Comparison of ENCODE assay signal across 8 cellular contexts in genomic region chr3:194315088-194315964, GRCh38. TPM values are rescaled to one million over a fixed set of nuclear protein-coding genes. Genes with fewer than 3 reads are reported as not detected.
A peak's percentile ranks its signal among the peaks of the same experiment; 100 is the strongest.
DNase-seq lines count a peak whose midpoint lies in the region; ATAC-seq and TF ChIP-seq lines count a peak whose summit lies in the region.

No MANE protein-coding gene starts in this region.

- TF ChIP-seq CTCF in AG09309 (IDR thresholded peaks at IDR 0.05; ENCODE audit: control insufficient read depth, insufficient read depth, low read depth, low read length, missing control alignments): peak; percentile 87

- DNase-seq in AG09309 (ENCODE audit: low read depth) (no peak), NCI-H2196 (lab: John Stamatoyannopoulos, UW; ENCODE audit: unreplicated experiment) (peak; percentile 100), cerebellum (ENCODE audit: low spot score) (peak; percentile 82), kidney tubule cell (ENCODE audit: low spot score) (peak; percentile 87)
- peak; percentile 90 for DNase-seq in activated CD4-positive, CD25-positive, alpha-beta regulatory T cell treated with anti-CD3 and anti-CD28 coated beads, Interleukin-2, amount 50 U/mL, for 72 hours
- DNase-seq in stimulated activated CD4-positive, alpha-beta T cell treated with anti-CD3 and anti-CD28 coated beads, Interleukin-1b, Interleukin-23, amount 100 ng/mL, for 1 hour (ENCODE audit: low read depth in 2 of 2): peak; percentile 54 to 78

- ATAC-seq in GM18873 (IDR thresholded peaks at IDR 0.05; ENCODE audit: low FRiP score, unreplicated experiment): peak; percentile 72
- ATAC-seq in HG03139 (IDR thresholded peaks at IDR 0.05; ENCODE audit: unreplicated experiment): peak; percentile 73

- H3K4me3 ChIP-seq in AG09309 (ENCODE audit: control insufficient read depth, low read depth, low read length): peak overlapping the region; percentile 48

RNA-seq across cellular contexts. Expression of gene CPN2, which starts 35.8 kb away (rescaled TPM):
- not detected for total RNA-seq in cerebellum

RNA-seq across cellular contexts. Expression of gene LRRC15, which starts 54.2 kb away (rescaled TPM):
- not detected for total RNA-seq in cerebellum
